In the genomic region with DNA sequence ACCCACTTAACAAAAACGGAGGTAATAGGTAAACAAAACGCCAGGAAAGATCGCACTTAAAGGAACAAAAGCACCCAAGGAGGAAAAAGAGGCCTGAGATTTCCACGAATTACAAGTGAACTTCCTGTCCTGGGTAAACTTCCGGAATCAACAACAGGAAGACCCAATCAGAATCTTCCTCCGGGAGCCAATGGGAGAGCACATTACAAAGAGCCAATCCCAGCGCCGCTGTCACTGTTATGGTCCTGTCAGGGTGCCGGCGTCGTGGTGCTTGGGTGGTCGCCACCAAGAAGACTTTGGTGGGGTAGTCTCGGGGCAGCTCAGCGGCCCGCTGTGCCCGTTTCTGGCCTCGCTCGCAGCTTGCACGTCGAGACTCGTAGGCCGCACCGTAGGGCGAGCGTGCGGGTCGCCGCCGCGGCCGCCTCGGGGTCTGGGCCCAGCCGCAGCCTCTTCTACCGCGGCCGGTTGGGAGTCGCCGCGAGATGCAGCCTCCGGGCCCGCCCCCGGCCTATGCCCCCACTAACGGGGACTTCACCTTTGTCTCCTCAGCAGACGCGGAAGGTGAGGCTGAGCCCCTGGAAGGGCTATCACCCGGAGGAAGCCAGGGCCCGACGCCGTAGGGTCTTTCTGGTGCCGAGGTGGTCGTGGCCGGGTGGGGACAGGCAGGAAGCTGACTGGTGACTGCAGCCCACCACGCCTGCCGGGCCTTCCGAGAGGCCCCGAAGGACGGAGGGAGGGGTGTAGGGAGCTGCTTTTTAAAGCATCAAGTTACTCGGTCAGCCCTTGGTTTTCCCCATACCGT, we compare ENCODE assay signal across 8 cellular contexts. TPM values are rescaled to one million over a fixed set of nuclear protein-coding genes. Genes with fewer than 3 reads are reported as not detected.
DNase-seq lines count a peak whose midpoint lies in the region; ATAC-seq, FAIRE-seq and TF ChIP-seq lines count a peak whose summit lies in the region.

A gene (plus strand): TSS at position 231 of the 802 bp plus-strand sequence. CDS start 252 bp downstream, at position 483.

- H3K4me3 Mint-ChIP-seq in endodermal cell: peak within 1 kb of the TSS; percentile 78

- H3K27me3 ChIP-seq in endodermal cell (ENCODE audit: control insufficient read depth, insufficient read depth, low read length, poor library complexity, severe bottlenecking) (peaks cover 11% of the 10 kb centered on the region), mesendoderm (ENCODE audit: insufficient read depth, low read length, poor library complexity) (no peaks in the 10 kb centered on the region)

- peak within 1 kb of the TSS; percentile 88 for H3K9ac ChIP-seq in endodermal cell (ENCODE audit: extremely low read depth, low read length, poor library complexity, severe bottlenecking)
- H3K9ac ChIP-seq in mesendoderm (ENCODE audit: low read length): peak within 1 kb of the TSS; percentile 62

- H2BK5ac ChIP-seq in mesendoderm (ENCODE audit: low read length): no peak within 1 kb of the TSS

- ATAC-seq in GM21367 (IDR thresholded peaks at IDR 0.05; ENCODE audit: unreplicated experiment): peak; percentile 96

- H2AK5ac ChIP-seq in mesendoderm (ENCODE audit: low read length): no peak within 1 kb of the TSS

- H3K56ac ChIP-seq in mesendoderm (ENCODE audit: low read length): peak within 1 kb of the TSS; percentile 91

- H3K79me2 ChIP-seq in mesendoderm (ENCODE audit: control insufficient read depth, insufficient read depth, low read length): peaks cover 5% of the 10 kb centered on the region

- no peak within 1 kb of the TSS for H3K23ac ChIP-seq in mesendoderm (ENCODE audit: low read length)

- H3K4me3 ChIP-seq in endodermal cell (ENCODE audit: low read length): peak within 1 kb of the TSS; percentile 97
- H3K4me3 ChIP-seq in mesendoderm (ENCODE audit: low read length): peak within 1 kb of the TSS; percentile 65

- no peak within 1 kb of the TSS for H4K8ac ChIP-seq in mesendoderm (ENCODE audit: low read depth, low read length)

- peaks cover 2% of the 10 kb centered on the region for H3K4me1 Mint-ChIP-seq in endodermal cell

- H3K27ac ChIP-seq in endodermal cell (ENCODE audit: low read depth, low read length) (peak within 1 kb of the TSS; percentile 78), mesendoderm (ENCODE audit: low read depth, low read length) (peak within 1 kb of the TSS; percentile 9)

- peaks cover 12% of the 10 kb centered on the region for H3K27me3 Mint-ChIP-seq in endodermal cell (ENCODE audit: insufficient read depth)

- H3K4ac ChIP-seq in mesendoderm (ENCODE audit: low read depth, low read length): no peak within 1 kb of the TSS

- no peaks in the 10 kb centered on the region for H3K9me3 ChIP-seq in endodermal cell (ENCODE audit: control insufficient read depth, low read length)

- H3K4me1 ChIP-seq in endodermal cell (ENCODE audit: control insufficient read depth, insufficient read depth, low read length) (no peaks in the 10 kb centered on the region), mesendoderm (ENCODE audit: control insufficient read depth, low read depth, low read length) (no peaks in the 10 kb centered on the region)

- H2BK15ac ChIP-seq in mesendoderm (replicated peaks; ENCODE audit: low read depth): no peak within 1 kb of the TSS

- H3K18ac ChIP-seq in mesendoderm (ENCODE audit: low read length): peak within 1 kb of the TSS; percentile 32

- peak within 1 kb of the TSS; percentile 96 for H3K27ac Mint-ChIP-seq in endodermal cell

- H3K4me2 ChIP-seq in mesendoderm (ENCODE audit: low read length): peak within 1 kb of the TSS; percentile 65

- H3K79me1 ChIP-seq in mesendoderm (ENCODE audit: low read length): peaks cover 2% of the 10 kb centered on the region

- H2BK120ac ChIP-seq in mesendoderm (ENCODE audit: low read depth, low read length): no peak within 1 kb of the TSS

- 0% methylated on average over 29 to 59 of the region's 59 CpGs for WGBS in endodermal cell (ENCODE audit: insufficient coverage in 1 of 2, insufficient read length in 1 of 2), 2 experiments
- no CpG with 5 or more reads among the region's 59 CpGs for WGBS in mesendoderm (ENCODE audit: extremely low coverage, insufficient coverage, low lambda C conversion rate)

- peaks cover 14% of the 10 kb centered on the region for H3K36me3 ChIP-seq in endodermal cell (ENCODE audit: control insufficient read depth, insufficient read depth, low read length)
- no peaks in the 10 kb centered on the region for H3K36me3 ChIP-seq in mesendoderm (ENCODE audit: control insufficient read depth, insufficient read depth, low read length)

- no peaks in the 10 kb centered on the region for H3K9me3 Mint-ChIP-seq in endodermal cell

- H3K36me3 Mint-ChIP-seq in endodermal cell (ENCODE audit: low read depth): peaks cover 12% of the 10 kb centered on the region

- no peak for TF ChIP-seq CTCF in endodermal cell (conservative IDR thresholded peaks at IDR 0.05)

- no peak within 1 kb of the TSS for H4K5ac ChIP-seq in mesendoderm (ENCODE audit: low read length)

- FAIRE-seq in HTR-8/SVneo (lab: Jason Lieb, UNC): peak; percentile 65

- DNase-seq in COLO829 (ENCODE audit: low spot score): peak; percentile 98
- DNase-seq in HTR-8/SVneo (ENCODE audit: insufficient read length, low spot score): peak; percentile 100
- peak; percentile 63 for DNase-seq in NOMO-1 treated with dmso at 0.1 percent for 144 hours (lab: John Stamatoyannopoulos, UW; ENCODE audit: unreplicated experiment)
- peak; percentile 73 to 83 (median 81) for DNase-seq in activated CD8-positive, alpha-beta memory T cell treated with anti-CD3 and anti-CD28 coated beads for 48 hours (ENCODE audit: low read depth in 2 of 3, low spot score in 2 of 3)
- peak; percentile 97 for DNase-seq in endodermal cell
- DNase-seq in mesendoderm: peak; percentile 96
- DNase-seq in stimulated activated CD8-positive, alpha-beta memory T cell treated with anti-CD3 and anti-CD28 coated beads, Interleukin-15, amount 100 ng/mL, for 1 hour (ENCODE audit: low read depth): peak; percentile 82

RNA-seq across cellular contexts. Expression of the gene that starts here (rescaled TPM):
- 10 to 100 TPM; 24.9 to 25.8 TPM for total RNA-seq in endodermal cell
- 24.1 TPM for polyA plus RNA-seq in endodermal cell (2013, experiment 1 of 2)
- polyA plus RNA-seq in endodermal cell (2013, experiment 2 of 2): 17.1 TPM
- polyA plus RNA-seq in mesendoderm (2013, experiment 1 of 2): 4.9 TPM
- 4.6 TPM for polyA plus RNA-seq in mesendoderm (2013, experiment 2 of 2)

Comparison
In these comparisons a context has a peak if more than half of its experiments do, and no peak if none do; other contexts are left out.
1. Peak in every context shown above with its lines: DNase-seq, ATAC-seq, H3K4me3 ChIP-seq and H3K27ac ChIP-seq.